ENCODE assay signal across 22 cellular contexts in genomic region chr5:61677220-61677619, GRCh38.
A peak's percentile ranks its signal among the peaks of the same experiment; 100 is the strongest.
DNase-seq lines count a peak whose midpoint lies in the region; ATAC-seq, FAIRE-seq and TF ChIP-seq lines count a peak whose summit lies in the region.
"Had no signal": no experiment of that assay in that cellular context is flagged by ENCODE, and none has a peak within 500 bp of the region (broad histone marks: within the 10 kb centered on the region; RNA-seq: fewer than 3 reads in every experiment).

No MANE protein-coding gene starts in this region.

- CTCF ChIA-PET in A549 (lab: Yijun Ruan, JAX) = no interaction called here
- CTCF ChIA-PET in HEK293 (lab: Yijun Ruan, JAX) = interaction anchor here (0.9 to 1.7 kb wide), 2 partner anchors 16 to 18 kb away, joined by 4 to 5 read pairs; no protein-coding TSS in a partner anchor

- no peak for TF ChIP-seq RAD21 in A549 (conservative IDR thresholded peaks at IDR 0.05 in 1 of 2, IDR thresholded peaks at IDR 0.05 in 1 of 2)
- no peak for TF ChIP-seq RAD21 in Ishikawa (IDR thresholded peaks at IDR 0.05; ENCODE audit: low read depth)

- H3K27ac ChIP-seq in A549 (no peak overlapping the region), HEK293 (ENCODE audit: extremely low read depth, low read depth, low read length) (no peak overlapping the region), esophagus muscularis mucosa (replicated peaks in 1 of 4) (no peak overlapping the region), left ventricle myocardium inferior (replicated peaks) (no peak overlapping the region)
- H3K27ac ChIP-seq: BLaER1 treated with 17β-estradiol and CSF1 and Interleukin-3, amounts not matched to agents 10 nM and 100 nM; C4-2B had no signal

- no peak overlapping the region for H3K4me2 ChIP-seq in A549

- no peak for DNase-seq in A549 (ENCODE audit: low read depth in 1 of 2, low spot score in 1 of 2)
- DNase-seq in esophagus muscularis mucosa (ENCODE audit: extremely low spot score) = peak; percentile 53
- no peak for DNase-seq in ureter (ENCODE audit: low spot score)
- DNase-seq in left ventricle myocardium inferior = no peak
- DNase-seq in effector CD4-positive, alpha-beta T cell = no peak
- DNase-seq: 8988T; AML-193; Caco-2; Calu3; CD4-positive, alpha-beta T cell; CD8-positive, alpha-beta T cell; DMS79 treated with DMSO at 0.1 percent for 48 hours; GF-D8 had no signal

- no peak for FAIRE-seq in A549 (lab: Jason Lieb, UNC)
- FAIRE-seq: A204.1, D721Med, G401.6, GM12891 had no signal

- intact Hi-C loops in esophagus muscularis mucosa (cut with DNase I) = loop anchor here (10.0 kb wide), 1 partner anchor 138 kb away; no protein-coding TSS in a partner anchor
- intact Hi-C loops in left ventricle myocardium inferior (cut with micrococcal nuclease) = no loop called here

- no peaks in the 10 kb centered on the region for H3K4me1 ChIP-seq in A549
- H3K4me1 ChIP-seq in HEK293 (ENCODE audit: control insufficient read depth, insufficient read depth, low read length) = no peaks in the 10 kb centered on the region
- H3K4me1 ChIP-seq in esophagus muscularis mucosa = peaks cover 0 to 6% (median 2%) of the 10 kb centered on the region in 4 donors
- peaks cover 9% of the 10 kb centered on the region for H3K4me1 ChIP-seq in left ventricle myocardium inferior
- H3K4me1 ChIP-seq: Caco-2 had no signal

- TF ChIP-seq EP300 in A549 (IDR thresholded peaks at IDR 0.05) (no peak), Ishikawa (IDR thresholded peaks at IDR 0.05; ENCODE audit: borderline replicate concordance) (no peak), esophagus muscularis mucosa (IDR thresholded peaks at IDR 0.05) (no peak)

- 25% methylated on average over 2 of the region's 2 CpGs for WGBS in A549 (ENCODE audit: missing lambda C conversion rate)
- WGBS in esophagus muscularis mucosa = 100% methylated on average over 2 of the region's 2 CpGs

- no peak for TF ChIP-seq CTCF in A549 (IDR thresholded peaks at IDR 0.05)
- TF ChIP-seq CTCF in HEK293 (tag by site-specific recombination; IDR thresholded peaks at IDR 0.05) = no peak
- TF ChIP-seq CTCF in esophagus muscularis mucosa (IDR thresholded peaks at IDR 0.05) = no peak
- no peak for TF ChIP-seq CTCF in left ventricle myocardium inferior (IDR thresholded peaks at IDR 0.05; ENCODE audit: borderline replicate concordance)

- TF ChIP-seq POLR2A in A549 (IDR thresholded peaks at IDR 0.05; ENCODE audit: low read length) (no peak), esophagus muscularis mucosa (IDR thresholded peaks at IDR 0.05; ENCODE audit: low read depth) (no peak)

- H3K36me3 ChIP-seq in HEK293 (ENCODE audit: control insufficient read depth in 2 of 2, insufficient read depth in 1 of 2, low read length in 2 of 2) (no peaks in the 10 kb centered on the region), esophagus muscularis mucosa (no peaks in the 10 kb centered on the region), left ventricle myocardium inferior (no peaks in the 10 kb centered on the region)
- H3K36me3 ChIP-seq: BLaER1 treated with 17β-estradiol and CSF1 and Interleukin-3, amounts not matched to agents 10 nM and 100 nM had no signal

- H3K4me3 ChIP-seq in A549 = no peak overlapping the region
- H3K4me3 ChIP-seq in HEK293 (ENCODE audit: low read depth, low read length) = no peak overlapping the region
- no peak overlapping the region for H3K4me3 ChIP-seq in esophagus muscularis mucosa
- H3K4me3 ChIP-seq in left ventricle myocardium inferior = no peak overlapping the region
- H3K4me3 ChIP-seq: BLaER1 treated with 17β-estradiol and CSF1 and Interleukin-3, amounts not matched to agents 10 nM and 100 nM had no signal

- H3K27me3 ChIP-seq in esophagus muscularis mucosa (no peaks in the 10 kb centered on the region), left ventricle myocardium inferior (ENCODE audit: low read depth) (no peaks in the 10 kb centered on the region)
- H3K27me3 ChIP-seq: BLaER1 treated with 17β-estradiol and CSF1 and Interleukin-3, amounts not matched to agents 10 nM and 100 nM had no signal

- POLR2A ChIA-PET in A549 (lab: Yijun Ruan, JAX) = no interaction called here
- POLR2A ChIA-PET in HEK293 (lab: Yijun Ruan, JAX) = no interaction called here

- ATAC-seq in A549 (no peak), GM19023 (IDR thresholded peaks at IDR 0.05; ENCODE audit: unreplicated experiment) (no peak)
- ATAC-seq: CD8-positive, alpha-beta T cell had no signal

- no peaks in the 10 kb centered on the region for H3K9me3 ChIP-seq in A549
- H3K9me3 ChIP-seq in HEK293 (ENCODE audit: control insufficient read depth, insufficient read depth, low read depth, low read length) = no peaks in the 10 kb centered on the region
- H3K9me3 ChIP-seq in esophagus muscularis mucosa = no peaks in the 10 kb centered on the region
- no peaks in the 10 kb centered on the region for H3K9me3 ChIP-seq in left ventricle myocardium inferior (replicated peaks)
- H3K9me3 ChIP-seq: BLaER1 treated with 17β-estradiol and CSF1 and Interleukin-3, amounts not matched to agents 10 nM and 100 nM; Caco-2 had no signal

TF ChIP-seq in A549, 52 proteins besides CTCF, POLR2A, EP300 and RAD21:
- TF ChIP-seq RARB (CRISPR knock-in tag; IDR thresholded peaks at IDR 0.05) = no peak
- TF ChIP-seq E2F6 (IDR thresholded peaks at IDR 0.05; ENCODE audit: borderline replicate concordance, low read depth) = no peak
- TF ChIP-seq KDM5A (IDR thresholded peaks at IDR 0.05) = no peak
- peak; percentile 79 for TF ChIP-seq MAFK (IDR thresholded peaks at IDR 0.05; ENCODE audit: partially characterized antibody)
TF ChIP-seq in A549: peak in this region for 1.

TF ChIP-seq in HEK293, 187 proteins besides CTCF, POLR2A, EP300 and RAD21 (continues in another document):
- TF ChIP-seq BCL11A (tag by site-specific recombination; IDR thresholded peaks at IDR 0.05; ENCODE audit: low read depth) = no peak
- no peak for TF ChIP-seq ZNF324 (tag by site-specific recombination; IDR thresholded peaks at IDR 0.05)

TF ChIP-seq in Ishikawa, 13 proteins besides CTCF, POLR2A, EP300 and RAD21:
- TF ChIP-seq REST (IDR thresholded peaks at IDR 0.05; ENCODE audit: low read depth) (peak; percentile 34; the same call in 1 of the 2 replicates), CREB1 (IDR thresholded peaks at IDR 0.05; ENCODE audit: low read depth) (no peak)

Comparison
In these comparisons a context has a peak if more than half of its experiments do, and no peak if none do; other contexts are left out.
1. Of the 5 proteins assayed by ChIP-seq in both HEK293 and A549: peak only in HEK293: REST; only in A549: none; in both: none; in neither: 4.